8 cellular contexts compared by ENCODE assay signal in genomic region chr17:76239538-76240274, GRCh38. TPM values are rescaled to one million over a fixed set of nuclear protein-coding genes. Genes with fewer than 3 reads are reported as not detected.
DNase-seq lines count a peak whose midpoint lies in the region; ATAC-seq and TF ChIP-seq lines count a peak whose summit lies in the region.

No MANE protein-coding gene starts in this region.

- H2AFZ ChIP-seq in neural cell (ENCODE audit: low read depth, low read length), result peak overlapping the region; percentile 65

- H3K9me2 ChIP-seq in neural cell (ENCODE audit: insufficient read depth, low read length), result no peaks in the 10 kb centered on the region

- peak; percentile 46 for DNase-seq in NCI-H69 (lab: John Stamatoyannopoulos, UW)
- DNase-seq in effector memory CD4-positive, alpha-beta T cell, result no peak
- DNase-seq in T1000 (lab: John Stamatoyannopoulos, UW), result no peak
- no peak for DNase-seq in effector CD8-positive, alpha-beta T cell (lab: John Stamatoyannopoulos, UW)
- DNase-seq in EL, result no peak

- ATAC-seq in GM21423 (IDR thresholded peaks at IDR 0.05; ENCODE audit: unreplicated experiment) (peak; percentile 16), GM18520 (IDR thresholded peaks at IDR 0.05; ENCODE audit: unreplicated experiment) (no peak)

- peaks cover 20% of the 10 kb centered on the region for H3K79me2 ChIP-seq in neural cell (replicated peaks; ENCODE audit: insufficient read depth, low read length)

- TF ChIP-seq RAD21 in neural cell (conservative IDR thresholded peaks at IDR 0.05), result no peak

- peak overlapping the region; percentile 81 for H3K9ac ChIP-seq in neural cell (ENCODE audit: low read length)

- H3K4me3 ChIP-seq in effector memory CD4-positive, alpha-beta T cell (ENCODE audit: insufficient read depth, low read depth, low read length, poor library complexity, severe bottlenecking), result peak overlapping the region; percentile 64
- peak overlapping the region; percentile 93 for H3K4me3 ChIP-seq in neural cell (ENCODE audit: low read length)

- H3K36me3 ChIP-seq in effector memory CD4-positive, alpha-beta T cell (ENCODE audit: control insufficient read depth, insufficient read depth, low read length), result no peaks in the 10 kb centered on the region
- H3K36me3 ChIP-seq in neural cell (ENCODE audit: insufficient read depth, low read length), result no peaks in the 10 kb centered on the region

- TF ChIP-seq CTCF in neural cell (IDR thresholded peaks at IDR 0.05; ENCODE audit: poor library complexity, severe bottlenecking), result no peak

- peak overlapping the region; percentile 78 for H3K4me2 ChIP-seq in neural cell (ENCODE audit: low read length)

- H3K4me1 ChIP-seq in effector memory CD4-positive, alpha-beta T cell (ENCODE audit: control insufficient read depth, insufficient read depth, low read length, poor library complexity, severe bottlenecking), result peaks cover 30% of the 10 kb centered on the region

- H3K9me3 ChIP-seq in effector memory CD4-positive, alpha-beta T cell (ENCODE audit: control insufficient read depth, low read length), result no peaks in the 10 kb centered on the region
- no peaks in the 10 kb centered on the region for H3K9me3 ChIP-seq in neural cell (ENCODE audit: low read length)

- TF ChIP-seq EP300 in neural cell (conservative IDR thresholded peaks at IDR 0.05; ENCODE audit: poor library complexity, severe bottlenecking), result no peak

- peak overlapping the region; percentile 56 for H3K27ac ChIP-seq in effector memory CD4-positive, alpha-beta T cell (ENCODE audit: insufficient read depth, low read length, poor library complexity, severe bottlenecking)
- H3K27ac ChIP-seq in neural cell (ENCODE audit: low read length), result peak overlapping the region; percentile 42

- no peaks in the 10 kb centered on the region for H3K27me3 ChIP-seq in effector memory CD4-positive, alpha-beta T cell (replicated peaks; ENCODE audit: control insufficient read depth, insufficient read depth, low read length, poor library complexity, severe bottlenecking)
- H3K27me3 ChIP-seq in neural cell (ENCODE audit: insufficient read depth, low read depth, low read length), result no peaks in the 10 kb centered on the region

- no peaks in the 10 kb centered on the region for H4K20me1 ChIP-seq in neural cell (ENCODE audit: insufficient read depth)

- no peaks in the 10 kb centered on the region for H3F3A ChIP-seq in neural cell (ENCODE audit: insufficient read depth, low read length, poor library complexity, severe bottlenecking)

TF ChIP-seq in neural cell, 6 proteins besides CTCF, POLR2A, EP300 and RAD21:
- peak; percentile 32 for TF ChIP-seq MXI1 (conservative IDR thresholded peaks at IDR 0.05; ENCODE audit: poor library complexity, severe bottlenecking)
- TF ChIP-seq, protein P1, sequence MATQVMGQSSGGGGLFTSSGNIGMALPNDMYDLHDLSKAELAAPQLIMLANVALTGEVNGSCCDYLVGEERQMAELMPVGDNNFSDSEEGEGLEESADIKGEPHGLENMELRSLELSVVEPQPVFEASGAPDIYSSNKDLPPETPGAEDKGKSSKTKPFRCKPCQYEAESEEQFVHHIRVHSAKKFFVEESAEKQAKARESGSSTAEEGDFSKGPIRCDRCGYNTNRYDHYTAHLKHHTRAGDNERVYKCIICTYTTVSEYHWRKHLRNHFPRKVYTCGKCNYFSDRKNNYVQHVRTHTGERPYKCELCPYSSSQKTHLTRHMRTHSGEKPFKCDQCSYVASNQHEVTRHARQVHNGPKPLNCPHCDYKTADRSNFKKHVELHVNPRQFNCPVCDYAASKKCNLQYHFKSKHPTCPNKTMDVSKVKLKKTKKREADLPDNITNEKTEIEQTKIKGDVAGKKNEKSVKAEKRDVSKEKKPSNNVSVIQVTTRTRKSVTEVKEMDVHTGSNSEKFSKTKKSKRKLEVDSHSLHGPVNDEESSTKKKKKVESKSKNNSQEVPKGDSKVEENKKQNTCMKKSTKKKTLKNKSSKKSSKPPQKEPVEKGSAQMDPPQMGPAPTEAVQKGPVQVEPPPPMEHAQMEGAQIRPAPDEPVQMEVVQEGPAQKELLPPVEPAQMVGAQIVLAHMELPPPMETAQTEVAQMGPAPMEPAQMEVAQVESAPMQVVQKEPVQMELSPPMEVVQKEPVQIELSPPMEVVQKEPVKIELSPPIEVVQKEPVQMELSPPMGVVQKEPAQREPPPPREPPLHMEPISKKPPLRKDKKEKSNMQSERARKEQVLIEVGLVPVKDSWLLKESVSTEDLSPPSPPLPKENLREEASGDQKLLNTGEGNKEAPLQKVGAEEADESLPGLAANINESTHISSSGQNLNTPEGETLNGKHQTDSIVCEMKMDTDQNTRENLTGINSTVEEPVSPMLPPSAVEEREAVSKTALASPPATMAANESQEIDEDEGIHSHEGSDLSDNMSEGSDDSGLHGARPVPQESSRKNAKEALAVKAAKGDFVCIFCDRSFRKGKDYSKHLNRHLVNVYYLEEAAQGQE (IDR thresholded peaks at IDR 0.05; ENCODE audit: borderline replicate concordance), result no peak
- no peak for TF ChIP-seq SMC3 (conservative IDR thresholded peaks at IDR 0.05; ENCODE audit: poor library complexity)
- no peak for TF ChIP-seq EZH2 (IDR thresholded peaks at IDR 0.05; ENCODE audit: borderline replicate concordance, insufficient read depth, low read length, poor library complexity, severe bottlenecking)
- peak; percentile 6 for TF ChIP-seq TAF1 (IDR thresholded peaks at IDR 0.05; ENCODE audit: low read depth)

RNA-seq across cellular contexts. Expression of gene RNF157, which starts 0.6 kb away (rescaled TPM):
- 15.9 and 19.9 TPM in 2 replicates for polyA plus RNA-seq in neural cell
- 37.0 and 45.1 TPM in 2 replicates for polyA minus RNA-seq in neural cell

RNA-seq across cellular contexts. Expression of gene UBALD2, which starts 25.4 kb away (rescaled TPM):
- 7.5 and 9.2 TPM in 2 replicates for polyA plus RNA-seq in neural cell
- 4.4 and 4.6 TPM in 2 replicates for polyA minus RNA-seq in neural cell
